ENCODE assay signal across 8 cellular contexts in genomic region chr20:47501483-47502270, GRCh38. TPM values are rescaled to one million over a fixed set of nuclear protein-coding genes. Genes with fewer than 3 reads are reported as not detected.
DNase-seq lines count a peak whose midpoint lies in the region; ATAC-seq and TF ChIP-seq lines count a peak whose summit lies in the region.

Gene NCOA3 (plus strand): TSS chr20:47501887. CDS start chr20:47622248, 120,361 bp downstream.

- peak; percentile 8 for TF ChIP-seq CTCF in kidney epithelial cell (IDR thresholded peaks at IDR 0.05; ENCODE audit: insufficient read depth, low read length, poor library complexity, severe bottlenecking)

- H3K27me3 ChIP-seq in kidney epithelial cell (ENCODE audit: control insufficient read depth, insufficient read depth, low read length) = no peaks in the 10 kb centered on the region

- peak; percentile 71 for ATAC-seq in GM19025 (IDR thresholded peaks at IDR 0.05; ENCODE audit: low read depth, unreplicated experiment)
- peak; percentile 66 for ATAC-seq in HG03342 (IDR thresholded peaks at IDR 0.05; ENCODE audit: unreplicated experiment)

- no peaks in the 10 kb centered on the region for H3K36me3 ChIP-seq in kidney epithelial cell (ENCODE audit: control insufficient read depth, insufficient read depth, low read length)

- peak within 1 kb of the TSS; percentile 98 for H3K4me3 ChIP-seq in kidney epithelial cell (ENCODE audit: low read depth, low read length)

- DNase-seq in AG20443 (ENCODE audit: low spot score) (peak; percentile 97), NCI-H460 (ENCODE audit: extremely low read depth, low read depth) (peak; percentile 94), cerebellum (ENCODE audit: low spot score) (peak; percentile 94), kidney epithelial cell (ENCODE audit: low read depth) (peak; percentile 72)
- DNase-seq in activated CD4-positive, CD25-positive, alpha-beta regulatory T cell treated with anti-CD3 and anti-CD28 coated beads, Interleukin-2, amount 50 U/mL, for 72 hours = peak; percentile 93
- peak; percentile 99 for DNase-seq in stimulated activated CD4-positive, alpha-beta T cell treated with anti-CD3 and anti-CD28 coated beads, Interleukin-15, amount 100 ng/mL, for 24 hours

RNA-seq across cellular contexts. Expression of gene NCOA3, which starts in this region (rescaled TPM):
- total RNA-seq in NCI-H460 (2014; rRNA removed; shearing (Covaris generic)) = 53.7 and 58.1 TPM in 2 replicates
- polyA plus RNA-seq in NCI-H460 (2014; cell fraction: nucleus; rRNA removed) = 25.5 and 37.4 TPM in 2 replicates
- total RNA-seq in cerebellum (26.0 TPM), kidney epithelial cell (23.3 and 27.3 TPM in 2 replicates)

Comparison
In these comparisons a context has a peak if more than half of its experiments do, and no peak if none do; other contexts are left out.
1. Peak in every context shown above with its lines: DNase-seq, ATAC-seq and H3K4me3 ChIP-seq.